ENCODE assay signal across 14 cellular contexts in genomic region chr14:92737206-92737605, GRCh38. TPM values are rescaled to one million over a fixed set of nuclear protein-coding genes. Genes with fewer than 3 reads are reported as not detected.
DNase-seq lines count a peak whose midpoint lies in the region; ATAC-seq and TF ChIP-seq lines count a peak whose summit lies in the region.
"Had no signal": no experiment of that assay in that cellular context is flagged by ENCODE, and none has a peak within 500 bp of the region (broad histone marks: within the 10 kb centered on the region; RNA-seq: fewer than 3 reads in every experiment).

No MANE protein-coding gene starts in this region.

- peaks cover 12% of the 10 kb centered on the region for H3K36me3 Mint-ChIP-seq in CD8-positive, alpha-beta T cell
- H3K36me3 Mint-ChIP-seq in activated naive CD8-positive, alpha-beta T cell treated with anti-CD3 and anti-CD28 coated beads for 36 hours = peaks cover 6% of the 10 kb centered on the region
- H3K36me3 Mint-ChIP-seq in naive thymus-derived CD8-positive, alpha-beta T cell = peaks cover 0 to 10% (median under 1%) of the 10 kb centered on the region in 3 donors

- no peak for TF ChIP-seq CTCF in CD8-positive, alpha-beta T cell (IDR thresholded peaks at IDR 0.05)

- no peaks in the 10 kb centered on the region for H3K27me3 Mint-ChIP-seq in CD8-positive, alpha-beta T cell (ENCODE audit: low read depth)
- H3K27me3 Mint-ChIP-seq in activated naive CD8-positive, alpha-beta T cell treated with anti-CD3 and anti-CD28 coated beads for 36 hours = no peaks in the 10 kb centered on the region
- no peaks in the 10 kb centered on the region for H3K27me3 Mint-ChIP-seq in naive thymus-derived CD8-positive, alpha-beta T cell

- H3K4me1 ChIP-seq in CD8-positive, alpha-beta T cell (ENCODE audit: insufficient read depth, low read length) = peaks cover 17% of the 10 kb centered on the region

- no peaks in the 10 kb centered on the region for H3K9me3 ChIP-seq in CD8-positive, alpha-beta T cell (ENCODE audit: low read length)

- H3K4me1 Mint-ChIP-seq in CD8-positive, alpha-beta T cell (ENCODE audit: low read depth) = peaks cover 14% of the 10 kb centered on the region
- peaks cover 13% of the 10 kb centered on the region for H3K4me1 Mint-ChIP-seq in activated naive CD8-positive, alpha-beta T cell treated with anti-CD3 and anti-CD28 coated beads for 36 hours
- peaks cover 12 to 27% (median 15%) of the 10 kb centered on the region in 4 donors for H3K4me1 Mint-ChIP-seq in naive thymus-derived CD8-positive, alpha-beta T cell

- POLR2A ChIA-PET in CD8-positive, alpha-beta T cell (lab: Charles Lee) = no interaction called here
- POLR2A ChIA-PET in naive thymus-derived CD8-positive, alpha-beta T cell (lab: Charles Lee) = interaction anchor here (0.6 to 2.1 kb wide), 2 partner anchors 10 to 13 kb away, joined by 3 to 7 read pairs; no protein-coding TSS in a partner anchor

- DNase-seq in CD8-positive, alpha-beta T cell = peak in 2 of 7 experiments; percentile 33 to 52
- no peak for DNase-seq in activated naive CD8-positive, alpha-beta T cell treated with anti-CD3 and anti-CD28 coated beads for 36 hours
- DNase-seq in naive thymus-derived CD8-positive, alpha-beta T cell = peak in 8 of 10 donors; percentile 16 to 67 (median 41)
- no peak for DNase-seq in NCI-H187 treated with DMSO at 0.1 percent for 48 hours (lab: John Stamatoyannopoulos, UW)
- DNase-seq: cerebellar nuclear complex, foreskin melanocyte, mammary epithelial cell, NCI-H510A, occipital lobe, OCI-M1 had no signal

- H3K9me3 Mint-ChIP-seq in CD8-positive, alpha-beta T cell = no peaks in the 10 kb centered on the region
- H3K9me3 Mint-ChIP-seq in activated naive CD8-positive, alpha-beta T cell treated with anti-CD3 and anti-CD28 coated beads for 36 hours = no peaks in the 10 kb centered on the region
- no peaks in the 10 kb centered on the region for H3K9me3 Mint-ChIP-seq in naive thymus-derived CD8-positive, alpha-beta T cell

- CTCF ChIA-PET in CD8-positive, alpha-beta T cell (lab: Charles Lee) = no interaction called here

- H3K4me3 ChIP-seq in CD8-positive, alpha-beta T cell (ENCODE audit: low read depth, low read length) = no peak overlapping the region

- intact Hi-C loops in CD8-positive, alpha-beta T cell (cut with DNase I, micrococcal nuclease) = no loop called here

- H3K4me3 Mint-ChIP-seq in CD8-positive, alpha-beta T cell = peak overlapping the region; percentile 51
- no peak overlapping the region for H3K4me3 Mint-ChIP-seq in activated naive CD8-positive, alpha-beta T cell treated with anti-CD3 and anti-CD28 coated beads for 36 hours
- H3K4me3 Mint-ChIP-seq in naive thymus-derived CD8-positive, alpha-beta T cell = peak overlapping the region; percentile 10 to 80 (median 48)

- peak; percentile 94 for ATAC-seq in CD8-positive, alpha-beta T cell
- ATAC-seq in HG02759 (IDR thresholded peaks at IDR 0.05; ENCODE audit: unreplicated experiment) (peak; percentile 51), HG03520 (IDR thresholded peaks at IDR 0.05; ENCODE audit: unreplicated experiment) (no peak), HG03342 (IDR thresholded peaks at IDR 0.05; ENCODE audit: unreplicated experiment) (no peak)
- ATAC-seq in naive thymus-derived CD8-positive, alpha-beta T cell = peak; percentile 95 to 99

- no peak overlapping the region for H3K27ac ChIP-seq in CD8-positive, alpha-beta T cell (ENCODE audit: low read depth, low read length)
- H3K27ac ChIP-seq: VCaP had no signal

- peak overlapping the region; percentile 83 for H3K27ac Mint-ChIP-seq in CD8-positive, alpha-beta T cell
- peak overlapping the region; percentile 5 for H3K27ac Mint-ChIP-seq in activated naive CD8-positive, alpha-beta T cell treated with anti-CD3 and anti-CD28 coated beads for 36 hours
- peak overlapping the region; percentile 47 to 89 (median 83) for H3K27ac Mint-ChIP-seq in naive thymus-derived CD8-positive, alpha-beta T cell

- H3K36me3 ChIP-seq in CD8-positive, alpha-beta T cell (ENCODE audit: insufficient read depth, low read length) = no peaks in the 10 kb centered on the region

- H3K27me3 ChIP-seq in CD8-positive, alpha-beta T cell (ENCODE audit: insufficient read depth, low read length) = no peaks in the 10 kb centered on the region

RNA-seq across cellular contexts. Expression of gene LGMN, which starts 11.2 kb away (rescaled TPM):
- 1 to 10 TPM; 2.4 to 3.4 TPM for total RNA-seq in CD8-positive, alpha-beta T cell
- 1 to 10 TPM; 2.1 to 3.7 TPM for total RNA-seq in activated naive CD8-positive, alpha-beta T cell treated with anti-CD3 and anti-CD28 coated beads for 36 hours
- 10 to 100 TPM; 17.7 to 19.6 TPM for total RNA-seq in naive thymus-derived CD8-positive, alpha-beta T cell
- polyA plus RNA-seq in naive thymus-derived CD8-positive, alpha-beta T cell = 10 to 100 TPM; 18.8 to 38.3 (median 27.4) TPM

RNA-seq across cellular contexts. Expression of gene GOLGA5, which starts 56.9 kb away (rescaled TPM):
- total RNA-seq in CD8-positive, alpha-beta T cell = 1 to 10 TPM; 4.5 to 5.9 TPM
- total RNA-seq in activated naive CD8-positive, alpha-beta T cell treated with anti-CD3 and anti-CD28 coated beads for 36 hours = 10 to 100 TPM; 14.6 to 15.9 TPM
- total RNA-seq in naive thymus-derived CD8-positive, alpha-beta T cell = 10 to 100 TPM; 20.6 to 22.4 TPM
- polyA plus RNA-seq in naive thymus-derived CD8-positive, alpha-beta T cell = 10 to 100 TPM; 14.0 to 20.7 (median 15.9) TPM

Comparison
In these comparisons a context has a peak if more than half of its experiments do, and no peak if none do; other contexts are left out.
1. ATAC-seq: peak in CD8-positive, alpha-beta T cell (single experiment), HG02759 (single experiment) and naive thymus-derived CD8-positive, alpha-beta T cell (2 of 2); none in HG03520 (single experiment) and HG03342 (single experiment).
2. DNase-seq: peak in naive thymus-derived CD8-positive, alpha-beta T cell (8 of 10); none in activated naive CD8-positive, alpha-beta T cell treated with anti-CD3 and anti-CD28 coated beads for 36 hours (single experiment) and NCI-H187 treated with DMSO at 0.1 percent for 48 hours (single experiment).
3. H3K27ac Mint-ChIP-seq: peak in every context shown above with its lines; median percentile 83 in CD8-positive, alpha-beta T cell; 83 in naive thymus-derived CD8-positive, alpha-beta T cell; 5 in activated naive CD8-positive, alpha-beta T cell treated with anti-CD3 and anti-CD28 coated beads for 36 hours.